28 cellular contexts compared by ENCODE assay signal in the genomic region with DNA sequence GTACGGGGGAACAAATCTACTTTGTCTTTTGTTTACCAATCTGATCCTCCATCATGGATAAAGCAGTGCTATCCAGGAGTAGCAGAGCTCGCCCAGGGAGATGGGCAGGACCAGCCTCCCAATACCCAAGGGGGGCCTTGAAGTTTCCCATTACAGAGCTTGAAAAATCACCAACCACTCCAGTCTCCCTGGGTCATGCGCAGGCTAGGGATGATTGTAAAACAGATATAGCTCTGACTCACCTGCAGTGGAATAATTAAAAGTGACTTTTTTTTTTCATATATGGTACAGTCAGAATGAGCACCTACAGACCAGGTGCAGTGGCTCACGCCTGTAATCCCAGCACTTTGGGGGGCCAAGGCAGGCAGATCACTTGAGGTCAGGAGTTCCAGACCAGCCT.
"Had no signal": no experiment of that assay in that cellular context is flagged by ENCODE, and none has a peak within 500 bp of the region (broad histone marks: within the 10 kb centered on the region; RNA-seq: fewer than 3 reads in every experiment).

No MANE protein-coding gene starts in this region.

- H3K27ac ChIP-seq: left lung, lower lobe of right lung, pancreas, prostate gland, skin epidermis, stomach, testis, thyroid gland, transverse colon, upper lobe of left lung, vagina had no signal

- H3K36me3 ChIP-seq: pancreas, prostate gland, transverse colon, vagina had no signal

- H3K9me3 ChIP-seq: left lung, lower lobe of right lung, pancreas, prostate gland, stomach, testis, thyroid gland, transverse colon, upper lobe of left lung, vagina had no signal

- H3K27me3 ChIP-seq: left lung, pancreas, stomach, testis, thyroid gland, transverse colon, upper lobe of left lung, vagina had no signal

- H3K4me1 ChIP-seq: left lung, lower lobe of right lung, pancreas, prostate gland, stomach, testis, thyroid gland, transverse colon, upper lobe of left lung, vagina had no signal

- DNase-seq: immature natural killer cell; kidney; left colon; left lung; lower lobe of right lung; mammary epithelial cell; mesenchymal stem cell; naive thymus-derived CD8-positive, alpha-beta T cell; nucleus accumbens; pancreas; posterior cingulate gyrus; retina; right cardiac atrium; stimulated activated CD4-positive, alpha-beta T cell treated with anti-CD3 and anti-CD28 coated beads, Interleukin-12 subunit alpha, Interleukin-12 subunit beta, amount 100 ng/mL, for 4 hours; stimulated activated CD4-positive, alpha-beta T cell treated with anti-CD3 and anti-CD28 coated beads, Interleukin-15, amount 100 ng/mL, for 24 hours; stimulated activated CD4-positive, alpha-beta T cell treated with anti-CD3 and anti-CD28 coated beads, Interleukin-2, amount 100 ng/mL, for 24 hours; stimulated activated CD4-positive, alpha-beta T cell treated with anti-CD3 and anti-CD28 coated beads, Interleukin-4, amount 100 ng/mL, for 1 hour; stimulated activated naive B cell treated with anti-CD40 and anti-IgM and Interleukin-4, amounts not matched to agents 10 μg/mL and 1 μg/mL and 100 μg/mL, for 72 hours; stimulated activated naive CD8-positive, alpha-beta T cell treated with anti-CD3 and anti-CD28 coated beads, Interleukin-15, Interleukin-2, amounts not matched to agents 100 U/mL and 50 U/mL, for 24 hours; stomach; testis; thyroid gland; transverse colon; upper lobe of left lung had no signal

- H3K4me3 ChIP-seq: left lung, lower lobe of right lung, pancreas, prostate gland, skin epidermis, stomach, testis, thyroid gland, transverse colon, upper lobe of left lung, vagina had no signal

- ATAC-seq: left colon; left lung; lower lobe of right lung; naive thymus-derived CD8-positive, alpha-beta T cell; pancreas; right cardiac atrium; sciatic nerve; stimulated activated naive B cell treated with anti-CD40 and anti-IgM and Interleukin-4, amounts not matched to agents 10 μg/mL and 1 μg/mL and 100 μg/mL, for 72 hours; stimulated activated naive CD8-positive, alpha-beta T cell treated with anti-CD3 and anti-CD28 coated beads, Interleukin-15, Interleukin-2, amounts not matched to agents 100 U/mL and 50 U/mL, for 24 hours had no signal
